ENCODE assay signal across 1 cellular context in genomic region chr16:30615358-30616076, GRCh38.
A peak's percentile ranks its signal among the peaks of the same experiment; 100 is the strongest.
TF ChIP-seq lines count a peak whose summit lies in the region.

No MANE protein-coding gene starts in this region.

TF ChIP-seq in HepG2, 621 proteins besides CTCF, POLR2A, EP300 and RAD21 (continued from another document and continues in another):
- no peak for TF ChIP-seq RARA (CRISPR knock-in tag; IDR thresholded peaks at IDR 0.05)
- no peak for TF ChIP-seq ZBTB7A (CRISPR knock-in tag; IDR thresholded peaks at IDR 0.05)
- TF ChIP-seq BCL6 (CRISPR knock-in tag; IDR thresholded peaks at IDR 0.05) = no peak
- no peak for TF ChIP-seq TAF15 (IDR thresholded peaks at IDR 0.05; ENCODE audit: low read depth, low read length, poor library complexity, severe bottlenecking)
- no peak for TF ChIP-seq IKZF4 (CRISPR knock-in tag; IDR thresholded peaks at IDR 0.05; ENCODE audit: borderline replicate concordance, low read depth, not compliant biosample characterization)
- no peak for TF ChIP-seq ZNF597 (CRISPR knock-in tag; IDR thresholded peaks at IDR 0.05)
- TF ChIP-seq ISX (CRISPR knock-in tag; conservative IDR thresholded peaks at IDR 0.05) = no peak
- TF ChIP-seq ZNF7 (CRISPR knock-in tag; IDR thresholded peaks at IDR 0.05) = no peak
- TF ChIP-seq, protein P1, sequence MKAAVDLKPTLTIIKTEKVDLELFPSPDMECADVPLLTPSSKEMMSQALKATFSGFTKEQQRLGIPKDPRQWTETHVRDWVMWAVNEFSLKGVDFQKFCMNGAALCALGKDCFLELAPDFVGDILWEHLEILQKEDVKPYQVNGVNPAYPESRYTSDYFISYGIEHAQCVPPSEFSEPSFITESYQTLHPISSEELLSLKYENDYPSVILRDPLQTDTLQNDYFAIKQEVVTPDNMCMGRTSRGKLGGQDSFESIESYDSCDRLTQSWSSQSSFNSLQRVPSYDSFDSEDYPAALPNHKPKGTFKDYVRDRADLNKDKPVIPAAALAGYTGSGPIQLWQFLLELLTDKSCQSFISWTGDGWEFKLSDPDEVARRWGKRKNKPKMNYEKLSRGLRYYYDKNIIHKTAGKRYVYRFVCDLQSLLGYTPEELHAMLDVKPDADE (CRISPR knock-in tag; IDR thresholded peaks at IDR 0.05) = no peak
- TF ChIP-seq HBP1 (CRISPR knock-in tag; IDR thresholded peaks at IDR 0.05; ENCODE audit: low read depth) = no peak
- no peak for TF ChIP-seq ZNF576 (CRISPR knock-in tag; IDR thresholded peaks at IDR 0.05)
- TF ChIP-seq MXD1 (CRISPR knock-in tag; IDR thresholded peaks at IDR 0.05) = no peak
- no peak for TF ChIP-seq RCOR2 (CRISPR knock-in tag; IDR thresholded peaks at IDR 0.05)
- TF ChIP-seq, protein P2, sequence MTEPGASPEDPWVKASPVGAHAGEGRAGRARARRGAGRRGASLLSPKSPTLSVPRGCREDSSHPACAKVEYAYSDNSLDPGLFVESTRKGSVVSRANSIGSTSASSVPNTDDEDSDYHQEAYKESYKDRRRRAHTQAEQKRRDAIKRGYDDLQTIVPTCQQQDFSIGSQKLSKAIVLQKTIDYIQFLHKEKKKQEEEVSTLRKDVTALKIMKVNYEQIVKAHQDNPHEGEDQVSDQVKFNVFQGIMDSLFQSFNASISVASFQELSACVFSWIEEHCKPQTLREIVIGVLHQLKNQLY (CRISPR knock-in tag; IDR thresholded peaks at IDR 0.05) = 0 out of 2 replicates have a peak, but pooled peaks have one; percentile 50
- no peak for TF ChIP-seq ZNF878 (CRISPR knock-in tag; IDR thresholded peaks at IDR 0.05)
- TF ChIP-seq NAIF1 (CRISPR knock-in tag; IDR thresholded peaks at IDR 0.05; ENCODE audit: borderline replicate concordance) = no peak
- TF ChIP-seq THYN1 (CRISPR knock-in tag; IDR thresholded peaks at IDR 0.05; ENCODE audit: borderline replicate concordance, low read depth) = no peak; the same call in 1 of the 2 replicates
- TF ChIP-seq AFF4 (CRISPR knock-in tag; IDR thresholded peaks at IDR 0.05) = no peak
- no peak for TF ChIP-seq TGIF2 (CRISPR knock-in tag; IDR thresholded peaks at IDR 0.05)
- TF ChIP-seq, protein P3, sequence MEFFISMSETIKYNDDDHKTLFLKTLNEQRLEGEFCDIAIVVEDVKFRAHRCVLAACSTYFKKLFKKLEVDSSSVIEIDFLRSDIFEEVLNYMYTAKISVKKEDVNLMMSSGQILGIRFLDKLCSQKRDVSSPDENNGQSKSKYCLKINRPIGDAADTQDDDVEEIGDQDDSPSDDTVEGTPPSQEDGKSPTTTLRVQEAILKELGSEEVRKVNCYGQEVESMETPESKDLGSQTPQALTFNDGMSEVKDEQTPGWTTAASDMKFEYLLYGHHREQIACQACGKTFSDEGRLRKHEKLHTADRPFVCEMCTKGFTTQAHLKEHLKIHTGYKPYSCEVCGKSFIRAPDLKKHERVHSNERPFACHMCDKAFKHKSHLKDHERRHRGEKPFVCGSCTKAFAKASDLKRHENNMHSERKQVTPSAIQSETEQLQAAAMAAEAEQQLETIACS (CRISPR knock-in tag; IDR thresholded peaks at IDR 0.05) = no peak
- TF ChIP-seq HDAC6 (IDR thresholded peaks at IDR 0.05; ENCODE audit: low read depth, low read length) = no peak
- no peak for TF ChIP-seq HOXA9 (CRISPR knock-in tag; IDR thresholded peaks at IDR 0.05; ENCODE audit: borderline replicate concordance)
- TF ChIP-seq ZNF235 (CRISPR knock-in tag; IDR thresholded peaks at IDR 0.05; ENCODE audit: borderline replicate concordance) = no peak
- TF ChIP-seq CREB1 (IDR thresholded peaks at IDR 0.05) = no peak
- TF ChIP-seq CREB1 (CRISPR knock-in tag; IDR thresholded peaks at IDR 0.05) = no peak
- TF ChIP-seq ATF1 (CRISPR knock-in tag; IDR thresholded peaks at IDR 0.05) = no peak
- TF ChIP-seq MIXL1 (CRISPR knock-in tag; IDR thresholded peaks at IDR 0.05) = no peak
- peak; percentile 79; the same call in 1 of the 2 replicates for TF ChIP-seq MYC (CRISPR knock-in tag; IDR thresholded peaks at IDR 0.05; ENCODE audit: borderline replicate concordance)
- TF ChIP-seq CENPX (CRISPR knock-in tag; IDR thresholded peaks at IDR 0.05) = no peak
- no peak for TF ChIP-seq ZNF552 (CRISPR knock-in tag; IDR thresholded peaks at IDR 0.05; ENCODE audit: borderline replicate concordance)
- no peak for TF ChIP-seq SP1 (IDR thresholded peaks at IDR 0.05)
- peak; percentile 56 for TF ChIP-seq SP1 (CRISPR knock-in tag; IDR thresholded peaks at IDR 0.05)
- TF ChIP-seq ZNF274 (CRISPR knock-in tag; IDR thresholded peaks at IDR 0.05) = no peak
- TF ChIP-seq ZNF543 (CRISPR knock-in tag; IDR thresholded peaks at IDR 0.05) = no peak
- TF ChIP-seq ZNF562 (CRISPR knock-in tag; IDR thresholded peaks at IDR 0.05; ENCODE audit: borderline replicate concordance) = no peak
- no peak for TF ChIP-seq ATF7-NPFF (CRISPR knock-in tag; IDR thresholded peaks at IDR 0.05; ENCODE audit: low read depth)
- TF ChIP-seq SOX13 (IDR thresholded peaks at IDR 0.05) = no peak
- TF ChIP-seq SOX13 (CRISPR knock-in tag; conservative IDR thresholded peaks at IDR 0.05 in 1 of 2, IDR thresholded peaks at IDR 0.05 in 1 of 2) = 0 out of 4 replicates have a peak, but pooled peaks of 1 of the 2 experiments have one; percentile 9
- TF ChIP-seq ZNF34 (CRISPR knock-in tag; IDR thresholded peaks at IDR 0.05; ENCODE audit: borderline replicate concordance) = no peak
- no peak for TF ChIP-seq U2AF1 (optimal IDR thresholded peaks at IDR 0.05; ENCODE audit: low read depth, low read length)
- TF ChIP-seq KLF15 (CRISPR knock-in tag; IDR thresholded peaks at IDR 0.05; ENCODE audit: borderline replicate concordance) = no peak
- TF ChIP-seq ZNF205 (CRISPR knock-in tag; IDR thresholded peaks at IDR 0.05) = no peak
- TF ChIP-seq ARNT (IDR thresholded peaks at IDR 0.05) = no peak
- TF ChIP-seq, protein P4, sequence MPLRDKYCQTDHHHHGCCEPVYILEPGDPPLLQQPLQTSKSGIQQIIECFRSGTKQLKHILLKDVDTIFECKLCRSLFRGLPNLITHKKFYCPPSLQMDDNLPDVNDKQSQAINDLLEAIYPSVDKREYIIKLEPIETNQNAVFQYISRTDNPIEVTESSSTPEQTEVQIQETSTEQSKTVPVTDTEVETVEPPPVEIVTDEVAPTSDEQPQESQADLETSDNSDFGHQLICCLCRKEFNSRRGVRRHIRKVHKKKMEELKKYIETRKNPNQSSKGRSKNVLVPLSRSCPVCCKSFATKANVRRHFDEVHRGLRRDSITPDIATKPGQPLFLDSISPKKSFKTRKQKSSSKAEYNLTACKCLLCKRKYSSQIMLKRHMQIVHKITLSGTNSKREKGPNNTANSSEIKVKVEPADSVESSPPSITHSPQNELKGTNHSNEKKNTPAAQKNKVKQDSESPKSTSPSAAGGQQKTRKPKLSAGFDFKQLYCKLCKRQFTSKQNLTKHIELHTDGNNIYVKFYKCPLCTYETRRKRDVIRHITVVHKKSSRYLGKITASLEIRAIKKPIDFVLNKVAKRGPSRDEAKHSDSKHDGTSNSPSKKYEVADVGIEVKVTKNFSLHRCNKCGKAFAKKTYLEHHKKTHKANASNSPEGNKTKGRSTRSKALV (CRISPR knock-in tag; IDR thresholded peaks at IDR 0.05) = no peak
- TF ChIP-seq ZFP36L2 (CRISPR knock-in tag; IDR thresholded peaks at IDR 0.05) = no peak
- TF ChIP-seq EHMT2 (IDR thresholded peaks at IDR 0.05; ENCODE audit: borderline replicate concordance, low read depth, low read length) = no peak
- no peak for TF ChIP-seq ZNF484 (CRISPR knock-in tag; IDR thresholded peaks at IDR 0.05; ENCODE audit: borderline replicate concordance, low read depth)
- TF ChIP-seq ZNF549 (CRISPR knock-in tag; IDR thresholded peaks at IDR 0.05) = no peak
- no peak for TF ChIP-seq DR1 (CRISPR knock-in tag; IDR thresholded peaks at IDR 0.05)
- 0 out of 2 replicates have a peak, but pooled peaks have one; percentile 60 for TF ChIP-seq BORCS8-MEF2B (CRISPR knock-in tag; IDR thresholded peaks at IDR 0.05)
- no peak for TF ChIP-seq ZFP90 (CRISPR knock-in tag; IDR thresholded peaks at IDR 0.05; ENCODE audit: borderline replicate concordance)
- TF ChIP-seq SRSF9 (IDR thresholded peaks at IDR 0.05; ENCODE audit: borderline replicate concordance, insufficient read depth, low read depth, low read length, poor library complexity, severe bottlenecking) = no peak
- TF ChIP-seq, protein P5, sequence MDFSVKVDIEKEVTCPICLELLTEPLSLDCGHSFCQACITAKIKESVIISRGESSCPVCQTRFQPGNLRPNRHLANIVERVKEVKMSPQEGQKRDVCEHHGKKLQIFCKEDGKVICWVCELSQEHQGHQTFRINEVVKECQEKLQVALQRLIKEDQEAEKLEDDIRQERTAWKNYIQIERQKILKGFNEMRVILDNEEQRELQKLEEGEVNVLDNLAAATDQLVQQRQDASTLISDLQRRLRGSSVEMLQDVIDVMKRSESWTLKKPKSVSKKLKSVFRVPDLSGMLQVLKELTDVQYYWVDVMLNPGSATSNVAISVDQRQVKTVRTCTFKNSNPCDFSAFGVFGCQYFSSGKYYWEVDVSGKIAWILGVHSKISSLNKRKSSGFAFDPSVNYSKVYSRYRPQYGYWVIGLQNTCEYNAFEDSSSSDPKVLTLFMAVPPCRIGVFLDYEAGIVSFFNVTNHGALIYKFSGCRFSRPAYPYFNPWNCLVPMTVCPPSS (IDR thresholded peaks at IDR 0.05) = no peak
- TF ChIP-seq KDM2A (CRISPR knock-in tag; IDR thresholded peaks at IDR 0.05; ENCODE audit: borderline replicate concordance, low read depth) = peak; percentile 64
